ENCODE assay signal across 15 cellular contexts in the genomic region with DNA sequence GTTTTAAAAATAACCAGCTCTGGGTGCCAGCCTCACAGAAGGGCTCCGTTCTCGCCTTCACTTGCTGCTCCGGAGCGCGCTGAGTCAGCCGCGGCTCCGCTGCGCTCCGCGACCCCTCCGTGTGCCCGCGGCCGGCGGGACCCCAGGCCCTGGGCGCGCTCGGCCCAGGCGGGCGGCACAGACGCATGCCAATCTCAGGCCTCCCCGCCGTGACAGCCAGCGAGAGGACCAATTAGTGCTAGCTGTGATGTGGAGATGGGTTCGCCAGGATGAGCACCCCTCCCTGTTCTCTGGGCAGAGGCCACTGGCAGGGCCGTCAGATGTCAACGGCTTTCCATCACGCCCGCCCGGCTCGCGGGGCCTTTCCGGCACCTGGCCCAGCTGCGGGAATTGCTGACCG.
"Had no signal": no experiment of that assay in that cellular context is flagged by ENCODE, and none has a peak within 500 bp of the region (broad histone marks: within the 10 kb centered on the region; RNA-seq: fewer than 3 reads in every experiment).

No MANE protein-coding gene starts in this region.

- H3K4me1 ChIP-seq: upper lobe of left lung had no signal

- H3K27ac ChIP-seq: epithelial cell of prostate, upper lobe of left lung had no signal

- DNase-seq: activated CD4-positive, alpha-beta T cell treated with anti-CD3 and anti-CD28 coated beads, Interleukin-2, amount 10 ng/mL, durations not matched to agents 7 days and 5 days; activated CD4-positive, CD25-positive, alpha-beta regulatory T cell; activated CD8-positive, alpha-beta memory T cell treated with anti-CD3 and anti-CD28 coated beads for 24 hours; activated naive CD4-positive, alpha-beta T cell treated with anti-CD3 and anti-CD28 coated beads, Interleukin-2, amount 10 ng/mL, durations not matched to agents 7 days and 5 days; left colon; natural killer cell; occipital lobe; stimulated activated CD4-positive, alpha-beta T cell treated with anti-CD3 and anti-CD28 coated beads, Interleukin-4, amount 100 ng/mL, for 1 hour; stimulated activated CD8-positive, alpha-beta memory T cell treated with anti-CD3 and anti-CD28 coated beads, Interleukin-4, amount 100 ng/mL, for 48 hours; stimulated activated naive CD8-positive, alpha-beta T cell treated with anti-CD3 and anti-CD28 coated beads, Interleukin-15, Interleukin-2, amounts not matched to agents 100 U/mL and 50 U/mL, for 24 hours; T-helper 17 cell had no signal

- H3K9me3 ChIP-seq: upper lobe of left lung had no signal

- ATAC-seq: activated T-helper 17 cell treated with anti-CD3 and anti-CD28 coated beads, Interleukin-2, amount 50 U/mL, for 72 hours; left colon; natural killer cell; stimulated activated naive CD8-positive, alpha-beta T cell treated with anti-CD3 and anti-CD28 coated beads, Interleukin-15, Interleukin-2, amounts not matched to agents 100 U/mL and 50 U/mL, for 24 hours; T-helper 17 cell had no signal

- H3K36me3 ChIP-seq: upper lobe of left lung had no signal

- FAIRE-seq: TTC549 had no signal

- H3K4me3 ChIP-seq: upper lobe of left lung had no signal
